In genomic region chr12:93333828-93334227, GRCh38 we compare ENCODE assay signal across 25 cellular contexts.
"Had no signal": no experiment of that assay in that cellular context is flagged by ENCODE, and none has a peak within 500 bp of the region (broad histone marks: within the 10 kb centered on the region; RNA-seq: fewer than 3 reads in every experiment).

No MANE protein-coding gene starts in this region.

- FAIRE-seq: urothelium cell line had no signal

- H3K4me3 ChIP-seq: hepatocyte, left ventricle myocardium inferior, lung, mucosa of descending colon, ovary, skin epidermis, suprapubic skin, thoracic aorta, tibial artery, upper lobe of right lung had no signal

- H3K9me3 ChIP-seq: left ventricle myocardium inferior, mucosa of descending colon, ovary, suprapubic skin, thoracic aorta, tibial artery, upper lobe of right lung had no signal

- H3K79me2 ChIP-seq: hepatocyte had no signal

- ATAC-seq: mucosa of descending colon; naive thymus-derived CD4-positive, alpha-beta T cell; natural killer cell treated with Interleukin-12 subunit alpha and Interleukin-12 subunit beta and Interleukin-15 and Interleukin-18, amount 100 ng/mL, for 72 hours; right cardiac atrium; sciatic nerve; stimulated activated naive B cell treated with anti-CD40 and anti-IgM and Interleukin-4, amounts not matched to agents 10 μg/mL and 1 μg/mL and 100 μg/mL, for 72 hours; upper lobe of right lung had no signal

- DNase-seq: islet precursor cell; left ventricle myocardium inferior; mesendoderm; midbrain; mucosa of descending colon; naive thymus-derived CD4-positive, alpha-beta T cell; ovary; retina; right cardiac atrium; stimulated activated CD4-positive, alpha-beta T cell treated with anti-CD3 and anti-CD28 coated beads, Interleukin-12 subunit alpha, Interleukin-12 subunit beta, amount 100 ng/mL, for 4 hours; stimulated activated CD4-positive, alpha-beta T cell treated with anti-CD3 and anti-CD28 coated beads, Interleukin-15, amount 100 ng/mL, for 24 hours; stimulated activated CD4-positive, alpha-beta T cell treated with anti-CD3 and anti-CD28 coated beads, Interleukin-2, amount 100 ng/mL, for 24 hours; stimulated activated CD4-positive, alpha-beta T cell treated with anti-CD3 and anti-CD28 coated beads, Interleukin-4, amount 100 ng/mL, for 1 hour; stimulated activated naive B cell treated with anti-CD40 and anti-IgM and Interleukin-4, amounts not matched to agents 10 μg/mL and 1 μg/mL and 100 μg/mL, for 72 hours; tibial artery; trophoblast cell; upper lobe of right lung had no signal

- H3K27ac ChIP-seq: hepatocyte, left ventricle myocardium inferior, ovary, skin epidermis, suprapubic skin, thoracic aorta, tibial artery, upper lobe of right lung had no signal

- H2AFZ ChIP-seq: hepatocyte had no signal

- H3K27me3 ChIP-seq: hepatocyte, ovary, suprapubic skin, tibial artery, upper lobe of right lung had no signal

- H3K4me2 ChIP-seq: hepatocyte had no signal

- H3K36me3 ChIP-seq: left ventricle myocardium inferior, ovary, suprapubic skin, thoracic aorta, tibial artery, upper lobe of right lung had no signal

- H3K4me1 ChIP-seq: suprapubic skin, upper lobe of right lung had no signal
